Comparison of ENCODE assay signal across 12 cellular contexts in genomic region chr10:68163735-68164134, GRCh38. TPM values are rescaled to one million over a fixed set of nuclear protein-coding genes. Genes with fewer than 3 reads are reported as not detected.
A peak's percentile ranks its signal among the peaks of the same experiment; 100 is the strongest.
DNase-seq lines count a peak whose midpoint lies in the region; ATAC-seq lines count a peak whose summit lies in the region.
"Had no signal": no experiment of that assay in that cellular context is flagged by ENCODE, and none has a peak within 500 bp of the region (broad histone marks: within the 10 kb centered on the region; RNA-seq: fewer than 3 reads in every experiment).

No MANE protein-coding gene starts in this region.

- no peaks in the 10 kb centered on the region for H3K36me3 Mint-ChIP-seq in activated CD8-positive, alpha-beta memory T cell treated with anti-CD3 and anti-CD28 coated beads, Interleukin-2, amount 10 ng/mL, durations not matched to agents 7 days and 5 days
- no peaks in the 10 kb centered on the region for H3K36me3 Mint-ChIP-seq in stimulated activated memory B cell treated with anti-CD40 and anti-IgM and Interleukin-4, amounts not matched to agents 10 μg/mL and 1 μg/mL and 100 μg/mL, for 72 hours
- H3K36me3 Mint-ChIP-seq: IgD-negative memory B cell had no signal

- H3K27ac Mint-ChIP-seq in activated CD8-positive, alpha-beta memory T cell treated with anti-CD3 and anti-CD28 coated beads, Interleukin-2, amount 10 ng/mL, durations not matched to agents 7 days and 5 days: peak overlapping the region; percentile 18
- H3K27ac Mint-ChIP-seq in stimulated activated memory B cell treated with anti-CD40 and anti-IgM and Interleukin-4, amounts not matched to agents 10 μg/mL and 1 μg/mL and 100 μg/mL, for 72 hours: no peak overlapping the region
- H3K27ac Mint-ChIP-seq: IgD-negative memory B cell, progenitor cell of endocrine pancreas had no signal

- peaks cover 2% of the 10 kb centered on the region for H3K9me3 Mint-ChIP-seq in activated CD8-positive, alpha-beta memory T cell treated with anti-CD3 and anti-CD28 coated beads, Interleukin-2, amount 10 ng/mL, durations not matched to agents 7 days and 5 days (ENCODE audit: low read depth)
- no peaks in the 10 kb centered on the region for H3K9me3 Mint-ChIP-seq in stimulated activated memory B cell treated with anti-CD40 and anti-IgM and Interleukin-4, amounts not matched to agents 10 μg/mL and 1 μg/mL and 100 μg/mL, for 72 hours

- CTCF ChIA-PET in activated CD8-positive, alpha-beta memory T cell treated with anti-CD3 and anti-CD28 coated beads, Interleukin-2, amount 10 ng/mL, durations not matched to agents 7 days and 5 days (lab: Charles Lee): no interaction called here

- H3K4me1 Mint-ChIP-seq in activated CD8-positive, alpha-beta memory T cell treated with anti-CD3 and anti-CD28 coated beads, Interleukin-2, amount 10 ng/mL, durations not matched to agents 7 days and 5 days: peaks cover 17% of the 10 kb centered on the region
- H3K4me1 Mint-ChIP-seq in stimulated activated memory B cell treated with anti-CD40 and anti-IgM and Interleukin-4, amounts not matched to agents 10 μg/mL and 1 μg/mL and 100 μg/mL, for 72 hours: no peaks in the 10 kb centered on the region

- no peak for DNase-seq in activated CD8-positive, alpha-beta memory T cell treated with anti-CD3 and anti-CD28 coated beads, Interleukin-2, amount 10 ng/mL, durations not matched to agents 7 days and 5 days
- no peak for DNase-seq in activated CD8-positive, alpha-beta memory T cell treated with anti-CD3 and anti-CD28 coated beads, Interleukin-2, amount 50 U/mL, for 4 hours
- DNase-seq in OCI-M2 (lab: John Stamatoyannopoulos, UW; ENCODE audit: unreplicated experiment) (no peak), HuH-7.5 (ENCODE audit: low spot score) (no peak), NCI-H524 treated with DMSO at 0.1 percent for 48 hours (lab: John Stamatoyannopoulos, UW) (no peak)
- DNase-seq: activated effector memory CD4-positive, alpha-beta T cell treated with Interleukin-2 at 50 U/mL for 16 hours; NCI-H774 had no signal

- no peaks in the 10 kb centered on the region for H3K27me3 Mint-ChIP-seq in activated CD8-positive, alpha-beta memory T cell treated with anti-CD3 and anti-CD28 coated beads, Interleukin-2, amount 10 ng/mL, durations not matched to agents 7 days and 5 days
- no peaks in the 10 kb centered on the region for H3K27me3 Mint-ChIP-seq in stimulated activated memory B cell treated with anti-CD40 and anti-IgM and Interleukin-4, amounts not matched to agents 10 μg/mL and 1 μg/mL and 100 μg/mL, for 72 hours
- H3K27me3 Mint-ChIP-seq: IgD-negative memory B cell, progenitor cell of endocrine pancreas had no signal

- peak; percentile 60 for ATAC-seq in activated CD8-positive, alpha-beta memory T cell treated with anti-CD3 and anti-CD28 coated beads, Interleukin-2, amount 10 ng/mL, durations not matched to agents 7 days and 5 days
- ATAC-seq in HG02588 (IDR thresholded peaks at IDR 0.05; ENCODE audit: unreplicated experiment): peak; percentile 98
- peak; percentile 99 for ATAC-seq in HG03457 (IDR thresholded peaks at IDR 0.05; ENCODE audit: unreplicated experiment)
- ATAC-seq in stimulated activated memory B cell treated with anti-CD40 and anti-IgM and Interleukin-4, amounts not matched to agents 10 μg/mL and 1 μg/mL and 100 μg/mL, for 72 hours: peak; percentile 61

- H3K4me3 Mint-ChIP-seq in activated CD8-positive, alpha-beta memory T cell treated with anti-CD3 and anti-CD28 coated beads, Interleukin-2, amount 10 ng/mL, durations not matched to agents 7 days and 5 days: no peak overlapping the region
- H3K4me3 Mint-ChIP-seq in stimulated activated memory B cell treated with anti-CD40 and anti-IgM and Interleukin-4, amounts not matched to agents 10 μg/mL and 1 μg/mL and 100 μg/mL, for 72 hours: no peak overlapping the region
- H3K4me3 Mint-ChIP-seq: IgD-negative memory B cell had no signal

RNA-seq across cellular contexts. Expression of gene MYPN, which starts 54.4 kb away (rescaled TPM):
- total RNA-seq in activated CD8-positive, alpha-beta memory T cell treated with anti-CD3 and anti-CD28 coated beads, Interleukin-2, amount 10 ng/mL, durations not matched to agents 7 days and 5 days: not detected
